ENCODE assay signal across 17 cellular contexts in genomic region chr10:49593564-49593875, GRCh38. TPM values are rescaled to one million over a fixed set of nuclear protein-coding genes. Genes with fewer than 3 reads are reported as not detected.
A peak's percentile ranks its signal among the peaks of the same experiment; 100 is the strongest.
DNase-seq lines count a peak whose midpoint lies in the region; ATAC-seq and TF ChIP-seq lines count a peak whose summit lies in the region.
"Had no signal": no experiment of that assay in that cellular context is flagged by ENCODE, and none has a peak within 500 bp of the region (broad histone marks: within the 10 kb centered on the region; RNA-seq: fewer than 3 reads in every experiment).

No MANE protein-coding gene starts in this region.

- H4K20me1 ChIP-seq in osteoblast (ENCODE audit: insufficient read depth, low read length): no peaks in the 10 kb centered on the region
- H4K20me1 ChIP-seq: BLaER1 had no signal

- BruUV-seq in Calu3 (replicated peaks; lab: Mats Ljungman, UMichigan) (no TSS peak), Panc1 (replicated peaks; lab: Mats Ljungman, UMichigan) (no TSS peak)

- H3K27ac ChIP-seq in Panc1 (ENCODE audit: low read length) (no peak overlapping the region), osteoblast (ENCODE audit: low read depth, low read length) (no peak overlapping the region)
- H3K27ac ChIP-seq: 22Rv1, BLaER1 had no signal

- peak overlapping the region; percentile 7 for H3K27ac Mint-ChIP-seq in Calu3 (ENCODE audit: unreplicated experiment)
- H3K27ac Mint-ChIP-seq: CD4-positive, alpha-beta T cell; HFFc6 had no signal

- no peaks in the 10 kb centered on the region for H3K79me2 ChIP-seq in osteoblast (ENCODE audit: insufficient read depth, low read length)

- TF ChIP-seq CTCF in Calu3 (IDR thresholded peaks at IDR 0.05; ENCODE audit: unreplicated experiment) (no peak), Panc1 (IDR thresholded peaks at IDR 0.05) (no peak), osteoblast (IDR thresholded peaks at IDR 0.05; ENCODE audit: extremely low read depth, low read depth, low read length) (no peak), GM13976 (IDR thresholded peaks at IDR 0.05; ENCODE audit: borderline replicate concordance, control extremely low read depth, extremely low read depth, insufficient read depth, missing control alignments) (no peak)

- peaks cover 8% of the 10 kb centered on the region for H3K4me1 Mint-ChIP-seq in Calu3 (ENCODE audit: low read depth, unreplicated experiment)

- no peak overlapping the region for H3K4me3 Mint-ChIP-seq in Calu3 (ENCODE audit: low read depth, unreplicated experiment)
- H3K4me3 Mint-ChIP-seq: CD4-positive, alpha-beta T cell had no signal

- no peaks in the 10 kb centered on the region for H3K9me3 ChIP-seq in Panc1 (ENCODE audit: control insufficient read depth, insufficient read depth, low read depth, low read length)
- H3K9me3 ChIP-seq in osteoblast (ENCODE audit: low read depth, low read length): no peaks in the 10 kb centered on the region
- H3K9me3 ChIP-seq: BLaER1 had no signal

- H3K27me3 ChIP-seq in Panc1 (ENCODE audit: control insufficient read depth, insufficient read depth, low read length): peaks cover 2% of the 10 kb centered on the region; the same call in 1 of the 2 replicates
- no peaks in the 10 kb centered on the region for H3K27me3 ChIP-seq in osteoblast (ENCODE audit: insufficient read depth, low read length)
- H3K27me3 ChIP-seq: BLaER1 had no signal

- H3K36me3 ChIP-seq in Panc1 (ENCODE audit: control insufficient read depth, insufficient read depth, low read length) (no peaks in the 10 kb centered on the region), osteoblast (ENCODE audit: insufficient read depth, low read length) (no peaks in the 10 kb centered on the region)
- H3K36me3 ChIP-seq: BLaER1 had no signal

- ATAC-seq in Panc1 (peak; percentile 42), HG02642 (IDR thresholded peaks at IDR 0.05; ENCODE audit: poor library complexity, unreplicated experiment) (no peak), GM21723 (IDR thresholded peaks at IDR 0.05; ENCODE audit: unreplicated experiment) (no peak)

- intact Hi-C loops in Calu3 (cut with micrococcal nuclease; ENCODE audit: unreplicated experiment): loop anchor here (10.0 kb wide), 2 partner anchors 171 to 321 kb away; partner anchors contain the start of gene OGDHL
- intact Hi-C loops in Panc1 (cut with micrococcal nuclease; ENCODE audit: unreplicated experiment): loop anchor here (5.0 to 10.0 kb wide), 3 partner anchors 189 to 629 kb away; no protein-coding TSS in a partner anchor

- in situ Hi-C loops in Panc1 (cut with HindIII; ENCODE audit: low pct_unique_long_range_greater_than_20kb, low sequenced_read_pairs) (no loop called here), GM13976 (cut with MboI; ENCODE audit: low sequenced_read_pairs, unreplicated experiment) (loop anchor here (25.0 kb wide), 1 partner anchor 644 kb away; no protein-coding TSS in a partner anchor)

- peak; percentile 33 for DNase-seq in activated CD8-positive, alpha-beta memory T cell treated with anti-CD3 and anti-CD28 coated beads for 24 hours
- DNase-seq in activated CD8-positive, alpha-beta memory T cell treated with anti-CD3 and anti-CD28 coated beads, Interleukin-2, amount 50 U/mL, for 4 hours: no peak
- no peak for DNase-seq in Calu3
- no peak for DNase-seq in Panc1 (ENCODE audit: low read depth, low spot score)
- DNase-seq in osteoblast (ENCODE audit: insufficient read length, low spot score, missing footprints): no peak
- DNase-seq in GM13976 (ENCODE audit: low spot score): no peak
- DNase-seq: COR-L47, Right ventricle myocardium superior had no signal

- no peaks in the 10 kb centered on the region for H3K9me3 Mint-ChIP-seq in Calu3 (ENCODE audit: low read depth, unreplicated experiment)
- H3K9me3 Mint-ChIP-seq: HFFc6 had no signal

- H3K4me3 ChIP-seq in Panc1 (ENCODE audit: low read depth in 2 of 2, low read length in 2 of 2) (no peak overlapping the region), osteoblast (ENCODE audit: insufficient read depth, low read length) (no peak overlapping the region)
- H3K4me3 ChIP-seq: BLaER1 had no signal

- CTCF ChIA-PET in Calu3 (lab: Charles Lee) (interaction anchor here (0.6 to 1.0 kb wide), 2 partner anchors 13 kb away, joined by 3 read pairs; no protein-coding TSS in a partner anchor), Panc1 (lab: Charles Lee) (interaction anchor here (1.5 kb wide), 1 partner anchor 186 kb away, joined by 5 read pairs; no protein-coding TSS in a partner anchor)

- H3K36me3 Mint-ChIP-seq in Calu3 (ENCODE audit: insufficient read depth, unreplicated experiment): peaks cover 4% of the 10 kb centered on the region

- H3K4me1 ChIP-seq in Panc1 (ENCODE audit: control insufficient read depth, insufficient read depth, low read length): peaks cover 2% of the 10 kb centered on the region; the same call in 1 of the 2 replicates
- peaks cover 3% of the 10 kb centered on the region for H3K4me1 ChIP-seq in osteoblast (ENCODE audit: insufficient read depth, low read length)

- H3K27me3 Mint-ChIP-seq in Calu3 (ENCODE audit: unreplicated experiment): peaks cover 42% of the 10 kb centered on the region

- no peak overlapping the region for H3K4me2 ChIP-seq in osteoblast (ENCODE audit: insufficient read depth, low read length)
- H3K4me2 ChIP-seq: BLaER1 had no signal

- H2AFZ ChIP-seq in osteoblast (ENCODE audit: low read length): peak overlapping the region; percentile 23

- POLR2A ChIA-PET in Panc1 (lab: Charles Lee): no interaction called here

RNA-seq across cellular contexts. Expression of gene SLC18A3, which starts 16.6 kb away (rescaled TPM):
- total RNA-seq in Calu3 (2022) (not detected in 2 replicates), Panc1 (2021; ENCODE audit: unreplicated experiment) (not detected), osteoblast (not detected in 2 replicates)
- not detected for polyA plus RNA-seq in Panc1 (2012; ENCODE audit: insufficient read length)
- total RNA-seq: CD4-positive, alpha-beta T cell; G401; HFFc6; HT1080; Right ventricle myocardium superior; SK-MEL-5 had no signal

RNA-seq across cellular contexts. Expression of gene CHAT, which starts 20.3 kb away (rescaled TPM):
- total RNA-seq in Calu3 (2022) (not detected in 2 replicates), Panc1 (2021; ENCODE audit: unreplicated experiment) (not detected), osteoblast (not detected in 2 replicates)
- not detected for polyA plus RNA-seq in Panc1 (2012; ENCODE audit: insufficient read length)
- total RNA-seq: CD4-positive, alpha-beta T cell; G401; HFFc6; HT1080; Right ventricle myocardium superior; SK-MEL-5 had no signal

RNA-seq across cellular contexts. Expression of gene ERCC6, which starts 54.6 kb away (rescaled TPM):
- total RNA-seq in Calu3 (2022) (25.7 and 32.0 TPM in 2 replicates), Panc1 (2021; ENCODE audit: unreplicated experiment) (19.1 TPM), osteoblast (52.7 and 54.3 TPM in 2 replicates)
- 9.2 TPM for polyA plus RNA-seq in Panc1 (2012; ENCODE audit: insufficient read length)
